In the genomic region with DNA sequence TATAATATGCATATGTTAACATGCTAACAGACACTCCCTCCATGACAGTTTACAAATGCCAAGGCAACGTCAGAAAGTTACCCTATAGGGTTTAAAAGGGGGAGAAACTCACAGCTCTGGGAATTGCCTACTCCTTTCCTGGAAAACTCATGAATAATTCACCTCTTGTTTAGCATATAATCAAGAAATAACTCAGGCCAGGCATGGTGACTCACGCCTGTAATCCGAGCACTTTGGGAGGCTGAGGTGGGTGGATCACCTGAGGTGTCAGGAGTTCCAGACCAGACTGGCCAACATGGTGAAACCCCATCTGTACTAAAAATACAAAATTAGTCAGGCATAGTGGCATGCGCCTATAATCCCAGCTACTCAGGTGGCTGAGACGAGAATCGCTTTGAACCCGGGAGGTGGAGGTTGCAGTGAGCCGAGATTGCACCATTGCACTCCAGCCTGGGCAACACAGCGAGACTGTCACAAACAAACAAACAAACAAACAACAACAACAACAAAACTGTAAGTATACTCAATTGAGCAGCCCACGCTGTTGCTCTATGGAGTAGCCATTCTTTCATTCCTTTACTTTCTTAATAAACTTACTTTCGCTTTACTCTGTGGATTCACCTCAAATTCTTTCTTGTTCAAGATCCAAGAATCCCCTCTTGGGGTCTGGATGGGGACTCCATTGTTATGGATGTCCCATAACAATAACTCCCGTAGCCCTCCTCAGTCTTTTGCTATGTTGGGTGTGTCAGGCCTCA, we compare ENCODE assay signal across 7 cellular contexts. TPM values are rescaled to one million over a fixed set of nuclear protein-coding genes. Genes with fewer than 3 reads are reported as not detected.
DNase-seq lines count a peak whose midpoint lies in the region; ATAC-seq and TF ChIP-seq lines count a peak whose summit lies in the region.
"Not testable (repeated sequence)": the region's sequence is repeated elsewhere in the genome, so short reads cannot be mapped to it uniquely, and the experiment has no call there.

No MANE protein-coding gene starts in this region.

- not testable (repeated sequence) for H3K9me3 ChIP-seq in RWPE2 (ENCODE audit: severe bottlenecking)

- not testable (repeated sequence) for H3K4me3 ChIP-seq in RWPE2 (ENCODE audit: severe bottlenecking); epithelial cell of esophagus (ENCODE audit: low read length)

- H3K36me3 Mint-ChIP-seq in HFFc6 (ENCODE audit: low read depth), result peaks cover 36% of the 10 kb centered on the region
- peaks cover 54% of the 10 kb centered on the region for H3K36me3 Mint-ChIP-seq in activated CD4-positive, alpha-beta memory T cell treated with anti-CD3 and anti-CD28 coated beads, Interleukin-2, amount 10 ng/mL, durations not matched to agents 7 days and 5 days (ENCODE audit: low read depth)
- peaks cover 39% of the 10 kb centered on the region for H3K36me3 Mint-ChIP-seq in activated naive CD4-positive, alpha-beta T cell treated with anti-CD3 and anti-CD28 coated beads, Interleukin-2, amount 10 ng/mL, durations not matched to agents 7 days and 5 days
- H3K36me3 Mint-ChIP-seq in natural killer cell treated with Interleukin-12 subunit alpha and Interleukin-12 subunit beta and Interleukin-15 and Interleukin-18, amount 100 ng/mL, for 72 hours, result peaks cover 21% of the 10 kb centered on the region

- DNase-seq in HFFc6, result peak; percentile 52
- peak; percentile 79 for DNase-seq in RWPE2 (ENCODE audit: low spot score)
- DNase-seq in activated CD4-positive, alpha-beta memory T cell treated with anti-CD3 and anti-CD28 coated beads, Interleukin-2, amount 10 ng/mL, durations not matched to agents 7 days and 5 days; activated naive CD4-positive, alpha-beta T cell treated with anti-CD3 and anti-CD28 coated beads, Interleukin-2, amount 10 ng/mL, durations not matched to agents 7 days and 5 days; natural killer cell treated with Interleukin-12 subunit alpha and Interleukin-12 subunit beta and Interleukin-15 and Interleukin-18, amount 100 ng/mL, for 72 hours (ENCODE audit: low spot score): not testable (repeated sequence)
- DNase-seq in epithelial cell of esophagus (ENCODE audit: low read depth), result peak; percentile 90
- peak; percentile 60 to 61 for DNase-seq in stimulated activated CD4-positive, alpha-beta T cell treated with anti-CD3 and anti-CD28 coated beads, Interleukin-2, amount 100 ng/mL, for 24 hours

- H3K36me3 ChIP-seq in RWPE2 (ENCODE audit: low read depth), result not testable (repeated sequence)

- H3K27ac Mint-ChIP-seq in HFFc6, result not testable (repeated sequence)
- H3K27ac Mint-ChIP-seq in activated CD4-positive, alpha-beta memory T cell treated with anti-CD3 and anti-CD28 coated beads, Interleukin-2, amount 10 ng/mL, durations not matched to agents 7 days and 5 days, result peak overlapping the region; percentile 37
- peak overlapping the region; percentile 59 for H3K27ac Mint-ChIP-seq in activated naive CD4-positive, alpha-beta T cell treated with anti-CD3 and anti-CD28 coated beads, Interleukin-2, amount 10 ng/mL, durations not matched to agents 7 days and 5 days
- peak overlapping the region; percentile 73 to 83 for H3K27ac Mint-ChIP-seq in natural killer cell treated with Interleukin-12 subunit alpha and Interleukin-12 subunit beta and Interleukin-15 and Interleukin-18, amount 100 ng/mL, for 72 hours

- POLR2A ChIA-PET in activated CD4-positive, alpha-beta memory T cell treated with anti-CD3 and anti-CD28 coated beads, Interleukin-2, amount 10 ng/mL, durations not matched to agents 7 days and 5 days (lab: Charles Lee), result interaction anchor here (1.2 kb wide), 2 partner anchors 49 to 166 kb away, joined by 3 read pairs; no protein-coding TSS in a partner anchor

- not testable (repeated sequence) for H3K4me3 Mint-ChIP-seq in HFFc6; activated CD4-positive, alpha-beta memory T cell treated with anti-CD3 and anti-CD28 coated beads, Interleukin-2, amount 10 ng/mL, durations not matched to agents 7 days and 5 days; activated naive CD4-positive, alpha-beta T cell treated with anti-CD3 and anti-CD28 coated beads, Interleukin-2, amount 10 ng/mL, durations not matched to agents 7 days and 5 days; natural killer cell treated with Interleukin-12 subunit alpha and Interleukin-12 subunit beta and Interleukin-15 and Interleukin-18, amount 100 ng/mL, for 72 hours

- peaks cover 14% of the 10 kb centered on the region for H3K4me1 ChIP-seq in RWPE2 (ENCODE audit: insufficient read depth, poor library complexity, severe bottlenecking)

- not testable (repeated sequence) for H3K27me3 ChIP-seq in RWPE2 (ENCODE audit: insufficient read depth, poor library complexity, severe bottlenecking)

- peaks cover 26% of the 10 kb centered on the region for H3K4me1 Mint-ChIP-seq in HFFc6 (ENCODE audit: low read depth)
- H3K4me1 Mint-ChIP-seq in activated CD4-positive, alpha-beta memory T cell treated with anti-CD3 and anti-CD28 coated beads, Interleukin-2, amount 10 ng/mL, durations not matched to agents 7 days and 5 days; activated naive CD4-positive, alpha-beta T cell treated with anti-CD3 and anti-CD28 coated beads, Interleukin-2, amount 10 ng/mL, durations not matched to agents 7 days and 5 days: not testable (repeated sequence)
- peaks cover 20 to 36% of the 10 kb centered on the region in 2 donors for H3K4me1 Mint-ChIP-seq in natural killer cell treated with Interleukin-12 subunit alpha and Interleukin-12 subunit beta and Interleukin-15 and Interleukin-18, amount 100 ng/mL, for 72 hours (ENCODE audit: low read depth in 2 of 2)

- TF ChIP-seq CTCF in HFFc6 (IDR thresholded peaks at IDR 0.05); RWPE2 (IDR thresholded peaks at IDR 0.05; ENCODE audit: poor library complexity, severe bottlenecking); epithelial cell of esophagus (IDR thresholded peaks at IDR 0.05; ENCODE audit: insufficient read depth, low read depth, low read length, missing control alignments): not testable (repeated sequence)

- CTCF ChIA-PET in activated CD4-positive, alpha-beta memory T cell treated with anti-CD3 and anti-CD28 coated beads, Interleukin-2, amount 10 ng/mL, durations not matched to agents 7 days and 5 days (lab: Charles Lee), result not testable (repeated sequence)
- CTCF ChIA-PET in activated naive CD4-positive, alpha-beta T cell treated with anti-CD3 and anti-CD28 coated beads, Interleukin-2, amount 10 ng/mL, durations not matched to agents 7 days and 5 days (lab: Charles Lee), result interaction anchor here (3.4 kb wide), 1 partner anchor 188 kb away, joined by 13 read pairs; no protein-coding TSS in a partner anchor

- not testable (repeated sequence) for H3K27me3 Mint-ChIP-seq in HFFc6 (ENCODE audit: insufficient read depth); activated CD4-positive, alpha-beta memory T cell treated with anti-CD3 and anti-CD28 coated beads, Interleukin-2, amount 10 ng/mL, durations not matched to agents 7 days and 5 days; activated naive CD4-positive, alpha-beta T cell treated with anti-CD3 and anti-CD28 coated beads, Interleukin-2, amount 10 ng/mL, durations not matched to agents 7 days and 5 days; natural killer cell treated with Interleukin-12 subunit alpha and Interleukin-12 subunit beta and Interleukin-15 and Interleukin-18, amount 100 ng/mL, for 72 hours

- not testable (repeated sequence) for H3K9me3 Mint-ChIP-seq in HFFc6; activated CD4-positive, alpha-beta memory T cell treated with anti-CD3 and anti-CD28 coated beads, Interleukin-2, amount 10 ng/mL, durations not matched to agents 7 days and 5 days; activated naive CD4-positive, alpha-beta T cell treated with anti-CD3 and anti-CD28 coated beads, Interleukin-2, amount 10 ng/mL, durations not matched to agents 7 days and 5 days; natural killer cell treated with Interleukin-12 subunit alpha and Interleukin-12 subunit beta and Interleukin-15 and Interleukin-18, amount 100 ng/mL, for 72 hours

- peak overlapping the region; percentile 3 for H3K27ac ChIP-seq in RWPE2 (ENCODE audit: poor library complexity, severe bottlenecking)

- peak; percentile 71 for ATAC-seq in RWPE2 (ENCODE audit: low read depth)
- ATAC-seq in natural killer cell treated with Interleukin-12 subunit alpha and Interleukin-12 subunit beta and Interleukin-15 and Interleukin-18, amount 100 ng/mL, for 72 hours, result peak; percentile 34 to 42

RNA-seq across cellular contexts. Expression of gene SERBP1, which starts 30.0 kb away (rescaled TPM):
- 100 to 1,000 TPM; 192 to 263 (median 242) TPM for total RNA-seq in HFFc6 (2021; fragmentation: NEBNext Ultra II Directional; extraction: Animal tissue kit (Norgen Biotek cat#: 25700))
- 100 to 1,000 TPM; 213 to 219 TPM for total RNA-seq in activated CD4-positive, alpha-beta memory T cell treated with anti-CD3 and anti-CD28 coated beads, Interleukin-2, amount 10 ng/mL, durations not matched to agents 7 days and 5 days
- total RNA-seq in natural killer cell treated with Interleukin-12 subunit alpha and Interleukin-12 subunit beta and Interleukin-15 and Interleukin-18, amount 100 ng/mL, for 72 hours, result 100 to 1,000 TPM; 319 to 328 TPM
